In the genomic region with DNA sequence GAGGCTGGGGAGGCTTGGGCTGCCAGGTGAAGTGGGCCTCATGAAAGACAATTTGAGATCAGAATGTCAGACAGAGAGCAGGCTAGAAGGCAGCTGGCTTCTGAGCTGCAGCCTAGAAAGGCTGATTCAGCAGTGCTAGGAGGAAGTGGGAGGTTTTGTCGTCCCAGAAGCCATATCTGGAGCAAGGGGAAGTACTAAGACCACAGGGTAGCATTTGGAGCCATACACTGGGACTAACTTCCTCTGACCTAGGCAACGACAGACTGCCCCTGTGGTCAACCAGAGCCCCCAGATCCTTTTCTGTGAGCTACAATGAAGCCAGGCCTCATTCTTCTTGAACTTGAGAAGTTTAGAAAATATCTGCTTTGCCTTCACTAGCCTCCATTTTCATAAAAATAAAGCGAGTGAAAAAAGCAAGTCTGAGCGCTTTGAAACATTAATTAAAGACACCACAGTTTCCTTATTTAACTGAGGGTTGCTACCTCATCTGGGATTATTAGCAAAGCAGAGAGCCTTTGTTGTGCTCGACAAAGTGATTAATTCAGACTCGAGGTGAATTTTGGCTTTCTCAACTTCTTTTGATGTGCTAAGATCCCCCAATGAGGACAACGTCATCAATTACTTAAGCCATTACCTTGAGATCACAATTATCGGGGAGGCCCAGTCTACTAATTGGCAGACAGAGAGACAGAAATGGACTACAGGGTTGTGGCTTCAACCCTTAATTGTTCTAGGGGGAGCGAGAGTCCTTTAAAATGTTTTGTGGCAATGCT, we compare ENCODE assay signal across 9 cellular contexts. TPM values are rescaled to one million over a fixed set of nuclear protein-coding genes. Genes with fewer than 3 reads are reported as not detected.
DNase-seq lines count a peak whose midpoint lies in the region; ATAC-seq, FAIRE-seq and TF ChIP-seq lines count a peak whose summit lies in the region.
"Had no signal": no experiment of that assay in that cellular context is flagged by ENCODE, and none has a peak within 500 bp of the region (broad histone marks: within the 10 kb centered on the region; RNA-seq: fewer than 3 reads in every experiment).

No MANE protein-coding gene starts in this region.

- H3K4me3 ChIP-seq in hepatocyte: no peak overlapping the region
- no peak overlapping the region for H3K4me3 ChIP-seq in H7 (ENCODE audit: insufficient read depth, low read depth, low read length)
- H3K4me3 ChIP-seq: cardiac muscle cell had no signal

- H3K9me2 ChIP-seq in hepatocyte (replicated peaks; ENCODE audit: insufficient read depth): no peaks in the 10 kb centered on the region

- no peaks in the 10 kb centered on the region for H3K9me3 ChIP-seq in hepatocyte (ENCODE audit: low read depth)

- 82% methylated on average over 9 of the region's 9 CpGs for WGBS in hepatocyte (ENCODE audit: low lambda C conversion rate, missing lambda C conversion rate)

- no peak for FAIRE-seq in HTR-8/SVneo (lab: Jason Lieb, UNC)

- DNase-seq in RPMI8226 (peak; percentile 70), hepatocyte (ENCODE audit: low spot score) (no peak), ureter (ENCODE audit: low spot score) (peak; percentile 42), H7 (no peak), HTR-8/SVneo (ENCODE audit: insufficient read length, low spot score) (no peak), NCI-H748 treated with DMSO at 0.1 percent for 48 hours (lab: John Stamatoyannopoulos, UW) (no peak)

- TF ChIP-seq CTCF in hepatocyte (IDR thresholded peaks at IDR 0.05; ENCODE audit: poor library complexity): no peak

- H3K27me3 ChIP-seq in hepatocyte: no peaks in the 10 kb centered on the region
- no peaks in the 10 kb centered on the region for H3K27me3 ChIP-seq in H7 (ENCODE audit: control insufficient read depth, insufficient read depth, low read length)
- H3K27me3 ChIP-seq: cardiac muscle cell had no signal

- no peaks in the 10 kb centered on the region for H3K4me1 ChIP-seq in hepatocyte (ENCODE audit: insufficient read depth)

- no peak overlapping the region for H3K4me2 ChIP-seq in hepatocyte

- H3K36me3 ChIP-seq in hepatocyte (replicated peaks; ENCODE audit: insufficient read depth, low read depth) (no peaks in the 10 kb centered on the region), H7 (replicated peaks; ENCODE audit: control insufficient read depth, insufficient read depth, low read length) (no peaks in the 10 kb centered on the region)
- H3K36me3 ChIP-seq: cardiac muscle cell had no signal

- no peak overlapping the region for H3K27ac ChIP-seq in hepatocyte
- H3K27ac ChIP-seq: cardiac muscle cell had no signal

- ATAC-seq in GM18873 (IDR thresholded peaks at IDR 0.05; ENCODE audit: low FRiP score, unreplicated experiment): peak; percentile 86
- ATAC-seq in HG02798 (IDR thresholded peaks at IDR 0.05; ENCODE audit: poor library complexity, unreplicated experiment): peak; percentile 81

- no peaks in the 10 kb centered on the region for H3K79me2 ChIP-seq in hepatocyte

- no peaks in the 10 kb centered on the region for H4K20me1 ChIP-seq in hepatocyte (ENCODE audit: insufficient read depth, poor library complexity, severe bottlenecking)

- H2AFZ ChIP-seq in hepatocyte: peak overlapping the region; percentile 16

RNA-seq across cellular contexts. Expression of gene TBXAS1, which starts 26.6 kb away (rescaled TPM):
- total RNA-seq in hepatocyte: 4.7 and 11.5 TPM in 2 replicates
- polyA plus RNA-seq in hepatocyte: 3.9 and 4.1 TPM in 2 replicates
- total RNA-seq in ureter: 13.0 TPM
- total RNA-seq in H7 (2014; rRNA removed; shearing (Covaris generic)): 0.55 and 0.76 TPM in 2 replicates

Comparison
In these comparisons a context has a peak if more than half of its experiments do, and no peak if none do; other contexts are left out.
1. DNase-seq: peak in RPMI8226 (single experiment) and ureter (single experiment); none in hepatocyte (single experiment), H7 (single experiment), HTR-8/SVneo (single experiment) and NCI-H748 treated with DMSO at 0.1 percent for 48 hours (single experiment).